In genomic region chrX:15549189-15550012, GRCh38 we compare ENCODE assay signal across 1 cellular context.
A peak's percentile ranks its signal among the peaks of the same experiment; 100 is the strongest.
TF ChIP-seq lines count a peak whose summit lies in the region.

No MANE protein-coding gene starts in this region.

TF ChIP-seq in HepG2, 621 proteins besides CTCF, POLR2A, EP300 and RAD21:
- TF ChIP-seq SATB2 (CRISPR knock-in tag; IDR thresholded peaks at IDR 0.05) (no peak), CEBPB (IDR thresholded peaks at IDR 0.05; ENCODE audit: borderline replicate concordance, low read depth, low read length) (peak; percentile 42; the same call in 1 of the 2 replicates)
